In genomic region chr14:68816943-68817430, GRCh38 we compare ENCODE assay signal across 8 cellular contexts. TPM values are rescaled to one million over a fixed set of nuclear protein-coding genes. Genes with fewer than 3 reads are reported as not detected.
DNase-seq lines count a peak whose midpoint lies in the region; ATAC-seq and TF ChIP-seq lines count a peak whose summit lies in the region.

No MANE protein-coding gene starts in this region.

- POLR2A ChIA-PET in Caco-2 (lab: Charles Lee): interaction anchor here (0.6 to 1.9 kb wide), 5 partner anchors 10 to 1001 kb away, joined by 3 to 14 read pairs (median 3); partner anchors contain the start of genes ZFP36L1 and ZFYVE26

- peaks cover 27% of the 10 kb centered on the region for H3K4me1 ChIP-seq in Caco-2
- peaks cover 18% of the 10 kb centered on the region for H3K4me1 ChIP-seq in RWPE2 (ENCODE audit: insufficient read depth, poor library complexity, severe bottlenecking)
- peaks cover 53 to 98% (median 55%) of the 10 kb centered on the region in 3 donors for H3K4me1 ChIP-seq in esophagus squamous epithelium
- peaks cover 17% of the 10 kb centered on the region for H3K4me1 ChIP-seq in prostate gland (replicated peaks)

- TF ChIP-seq POLR2A in esophagus squamous epithelium (IDR thresholded peaks at IDR 0.05): no peak
- TF ChIP-seq POLR2A in prostate gland (IDR thresholded peaks at IDR 0.05): no peak

- H3K4me1 Mint-ChIP-seq in Caco-2 (ENCODE audit: low read depth, unreplicated experiment): peaks cover 18% of the 10 kb centered on the region

- TF ChIP-seq CTCF in Caco-2 (IDR thresholded peaks at IDR 0.05; ENCODE audit: insufficient read depth in 1 of 2, low read depth in 1 of 2, low read length in 1 of 2, severe bottlenecking in 1 of 2, unreplicated experiment in 1 of 2): no peak
- peak; percentile 81 for TF ChIP-seq CTCF in RWPE2 (IDR thresholded peaks at IDR 0.05; ENCODE audit: poor library complexity, severe bottlenecking)
- TF ChIP-seq CTCF in esophagus squamous epithelium (IDR thresholded peaks at IDR 0.05): peak in 1 of 6 experiments; percentile 16
- no peak for TF ChIP-seq CTCF in prostate gland (IDR thresholded peaks at IDR 0.05)

- H3K27ac ChIP-seq in RWPE2 (ENCODE audit: poor library complexity, severe bottlenecking): peak overlapping the region; percentile 78
- H3K27ac ChIP-seq in esophagus squamous epithelium: peak overlapping the region; percentile 93 to 99 (median 97)
- peak overlapping the region; percentile 95 to 98 for H3K27ac ChIP-seq in prostate gland

- peaks cover 5% of the 10 kb centered on the region for H3K36me3 Mint-ChIP-seq in Caco-2 (ENCODE audit: insufficient read depth, unreplicated experiment)

- H3K4me3 Mint-ChIP-seq in Caco-2 (ENCODE audit: unreplicated experiment): peak overlapping the region; percentile 77

- H3K4me3 ChIP-seq in Caco-2 (ENCODE audit: low read depth, low read length): no peak overlapping the region
- H3K4me3 ChIP-seq in RWPE2 (ENCODE audit: severe bottlenecking): no peak overlapping the region
- peak overlapping the region; percentile 40 to 77 (median 53) for H3K4me3 ChIP-seq in esophagus squamous epithelium
- H3K4me3 ChIP-seq in prostate gland: peak overlapping the region; percentile 36 to 38

- H3K9me3 ChIP-seq in Caco-2 (no peaks in the 10 kb centered on the region), RWPE2 (ENCODE audit: severe bottlenecking) (no peaks in the 10 kb centered on the region), esophagus squamous epithelium (no peaks in the 10 kb centered on the region), prostate gland (no peaks in the 10 kb centered on the region)

- peak overlapping the region; percentile 90 for H3K27ac Mint-ChIP-seq in Caco-2 (ENCODE audit: unreplicated experiment)

- no peaks in the 10 kb centered on the region for H3K27me3 Mint-ChIP-seq in Caco-2 (ENCODE audit: insufficient read depth, unreplicated experiment)

- TSS peak; percentile 61 for BruUV-seq in Caco-2 (replicated peaks; lab: Mats Ljungman, UMichigan)

- H3K27me3 ChIP-seq in Caco-2 (replicated peaks; ENCODE audit: control insufficient read depth, insufficient read depth, low read length) (no peaks in the 10 kb centered on the region), RWPE2 (ENCODE audit: insufficient read depth, poor library complexity, severe bottlenecking) (no peaks in the 10 kb centered on the region), esophagus squamous epithelium (no peaks in the 10 kb centered on the region), prostate gland (replicated peaks; ENCODE audit: insufficient read depth) (no peaks in the 10 kb centered on the region)

- DNase-seq in Caco-2 (no peak), RWPE2 (ENCODE audit: low spot score) (peak; percentile 54), esophagus squamous epithelium (lab: John Stamatoyannopoulos, UW) (no peak), prostate gland (ENCODE audit: low spot score) (no peak), posterior cingulate gyrus (no peak), left colon (no peak)

- ATAC-seq in RWPE2 (ENCODE audit: low read depth) (no peak), GM18511 (IDR thresholded peaks at IDR 0.05; ENCODE audit: unreplicated experiment) (no peak), GM18867 (IDR thresholded peaks at IDR 0.05; ENCODE audit: unreplicated experiment) (no peak), left colon (no peak)

- no peaks in the 10 kb centered on the region for H3K9me3 Mint-ChIP-seq in Caco-2 (ENCODE audit: unreplicated experiment)

- intact Hi-C loops in Caco-2 (cut with micrococcal nuclease; ENCODE audit: unreplicated experiment): loop anchor here (1.0 to 10.0 kb wide), 7 partner anchors 24 to 980 kb away; partner anchors contain the start of gene ZFP36L1
- intact Hi-C loops in esophagus squamous epithelium (cut with DNase I): loop anchor here (10.0 kb wide), 1 partner anchor 562 kb away; no protein-coding TSS in a partner anchor
- intact Hi-C loops in prostate gland (cut with DNase I): loop anchor here (2.0 to 5.0 kb wide), 3 partner anchors 730 to 935 kb away; no protein-coding TSS in a partner anchor
- intact Hi-C loops in posterior cingulate gyrus (cut with DNase I): loop anchor here (1.0 to 10.0 kb wide), 4 partner anchors 569 to 982 kb away; no protein-coding TSS in a partner anchor
- intact Hi-C loops in left colon (cut with DNase I, micrococcal nuclease): loop anchor here (10.0 kb wide), 1 partner anchor 572 kb away; no protein-coding TSS in a partner anchor

- H3K36me3 ChIP-seq in Caco-2 (ENCODE audit: control insufficient read depth, insufficient read depth, low read length): no peaks in the 10 kb centered on the region; the same call in 1 of the 2 replicates
- no peaks in the 10 kb centered on the region for H3K36me3 ChIP-seq in RWPE2 (ENCODE audit: low read depth)
- H3K36me3 ChIP-seq in esophagus squamous epithelium: no peaks in the 10 kb centered on the region
- H3K36me3 ChIP-seq in prostate gland: no peaks in the 10 kb centered on the region

- CTCF ChIA-PET in Caco-2 (lab: Charles Lee): interaction anchor here (0.6 to 3.1 kb wide), 9 partner anchors 26 to 884 kb away, joined by 3 to 12 read pairs (median 5); no protein-coding TSS in a partner anchor

- WGBS in esophagus squamous epithelium, 2 donors: 28 to 40% methylated on average over 12 to 13 of the region's 13 CpGs
- WGBS in prostate gland: 37% methylated on average over 13 of the region's 13 CpGs

RNA-seq across cellular contexts. Expression of gene ZFP36L1, which starts 24.1 kb away (rescaled TPM):
- total RNA-seq in Caco-2 (2022): 94.8 and 103 TPM in 2 replicates
- total RNA-seq in esophagus squamous epithelium: 100 to 1,000 TPM in 3 of 4 donors, 10 to 100 TPM in 1; 75.4 to 364 (median 152) TPM
- 100 to 1,000 TPM; 359 to 556 TPM for total RNA-seq in prostate gland
- 100 to 1,000 TPM in 1 of 2 donors, 10 to 100 TPM in 1; 79.2 to 127 TPM for total RNA-seq in left colon

Comparison
In these comparisons a context has a peak if more than half of its experiments do, and no peak if none do; other contexts are left out.
1. H3K4me3 ChIP-seq: peak in esophagus squamous epithelium (4 of 4) and prostate gland (2 of 2); none in Caco-2 (single experiment) and RWPE2 (single experiment).
2. Peak in every context shown above with its lines, with median percentiles within 50 percentile points of each other: H3K27ac ChIP-seq.